18 cellular contexts compared by ENCODE assay signal in genomic region chr22:27144345-27144744, GRCh38.
"Had no signal": no experiment of that assay in that cellular context is flagged by ENCODE, and none has a peak within 500 bp of the region (broad histone marks: within the 10 kb centered on the region; RNA-seq: fewer than 3 reads in every experiment).

No MANE protein-coding gene starts in this region.

- H3K36me3 ChIP-seq: ascending aorta, lower lobe of right lung, sigmoid colon, suprapubic skin, upper lobe of left lung had no signal

- H3K27ac Mint-ChIP-seq: activated naive CD8-positive, alpha-beta T cell treated with anti-CD3 and anti-CD28 coated beads, Interleukin-2, amount 10 ng/mL, durations not matched to agents 7 days and 5 days; naive B cell had no signal

- H3K27me3 ChIP-seq: ascending aorta, hepatocyte, sigmoid colon, upper lobe of left lung had no signal

- ATAC-seq: lower lobe of right lung had no signal

- H2AFZ ChIP-seq: hepatocyte had no signal

- H3K36me3 Mint-ChIP-seq: activated naive CD8-positive, alpha-beta T cell treated with anti-CD3 and anti-CD28 coated beads, Interleukin-2, amount 10 ng/mL, durations not matched to agents 7 days and 5 days had no signal

- H3K9me3 ChIP-seq: ascending aorta, lower lobe of right lung, suprapubic skin, upper lobe of left lung had no signal

- H3K27ac ChIP-seq: ascending aorta, epithelial cell of prostate, hepatocyte, lower lobe of right lung, sigmoid colon, suprapubic skin, upper lobe of left lung had no signal

- H3K4me2 ChIP-seq: hepatocyte had no signal

- H3K4me1 Mint-ChIP-seq: activated naive CD8-positive, alpha-beta T cell treated with anti-CD3 and anti-CD28 coated beads, Interleukin-2, amount 10 ng/mL, durations not matched to agents 7 days and 5 days; naive B cell had no signal

- H3K4me1 ChIP-seq: lower lobe of right lung, suprapubic skin, upper lobe of left lung had no signal

- DNase-seq: activated CD4-positive, alpha-beta T cell treated with anti-CD3 and anti-CD28 coated beads, Interleukin-2, amount 50 U/mL, for 4 hours; activated gamma-delta T cell treated with Interleukin-2 at 50 U/mL for 16 hours; activated naive CD8-positive, alpha-beta T cell treated with anti-CD3 and anti-CD28 coated beads, Interleukin-2, amount 10 ng/mL, durations not matched to agents 7 days and 5 days; activated T-cell treated with anti-CD3 and anti-CD28 coated beads, Interleukin-2, amount 50 U/mL, for 48 hours; cortex of kidney; effector memory CD4-positive, alpha-beta T cell; kidney glomerular epithelial cell; lower lobe of right lung; naive B cell; nucleus accumbens; sigmoid colon; stimulated activated CD4-positive, alpha-beta T cell treated with anti-CD3 and anti-CD28 coated beads, Interleukin-12 subunit alpha, Interleukin-12 subunit beta, amount 100 ng/mL, for 4 hours; stimulated activated naive CD4-positive, alpha-beta T cell treated with Interleukin-2 at 50 U/mL for 16 hours; upper lobe of left lung had no signal

- H3K4me3 ChIP-seq: ascending aorta, hepatocyte, lower lobe of right lung, sigmoid colon, suprapubic skin, upper lobe of left lung had no signal

- H3K4me3 Mint-ChIP-seq: activated naive CD8-positive, alpha-beta T cell treated with anti-CD3 and anti-CD28 coated beads, Interleukin-2, amount 10 ng/mL, durations not matched to agents 7 days and 5 days; naive B cell had no signal

- H3K79me2 ChIP-seq: hepatocyte had no signal
